Comparison of ENCODE assay signal across 8 cellular contexts in genomic region chr12:53492830-53493609, GRCh38. TPM values are rescaled to one million over a fixed set of nuclear protein-coding genes. Genes with fewer than 3 reads are reported as not detected.
DNase-seq lines count a peak whose midpoint lies in the region; ATAC-seq and TF ChIP-seq lines count a peak whose summit lies in the region.

No MANE protein-coding gene starts in this region.

- H3K9me3 ChIP-seq in body of pancreas (no peaks in the 10 kb centered on the region), gastrocnemius medialis (no peaks in the 10 kb centered on the region)

- H3K4me3 ChIP-seq in body of pancreas (peak overlapping the region; percentile 38 to 45), iPS-11a (ENCODE audit: low read depth, low read length) (peak overlapping the region; percentile 55), gastrocnemius medialis (peak overlapping the region; percentile 71 to 83 (median 78))

- peaks cover 35% of the 10 kb centered on the region for H3K4me1 ChIP-seq in body of pancreas
- H3K4me1 ChIP-seq in gastrocnemius medialis: peaks cover 13 to 14% of the 10 kb centered on the region in 2 donors

- WGBS in body of pancreas, 2 donors: 0 to 2% methylated on average over 9 to 49 of the region's 52 CpGs

- ATAC-seq in GM18505 (IDR thresholded peaks at IDR 0.05; ENCODE audit: unreplicated experiment) (peak; percentile 92), HG02970 (IDR thresholded peaks at IDR 0.05; ENCODE audit: low FRiP score, unreplicated experiment) (peak; percentile 84), body of pancreas (peak; percentile 93), gastrocnemius medialis (peak; percentile 87 to 90), GM18870 (IDR thresholded peaks at IDR 0.05; ENCODE audit: unreplicated experiment) (no peak)

- H3K27ac ChIP-seq in body of pancreas (peak overlapping the region; percentile 71 to 88 (median 79)), gastrocnemius medialis (peak overlapping the region; percentile 75 to 83 (median 76))

- H3K27me3 ChIP-seq in body of pancreas (no peaks in the 10 kb centered on the region), gastrocnemius medialis (no peaks in the 10 kb centered on the region)

- intact Hi-C loops in body of pancreas (cut with DNase I): no loop called here
- intact Hi-C loops in gastrocnemius medialis (cut with DNase I; ENCODE audit: low total_unique reads): no loop called here

- DNase-seq in NCI-H2081 (lab: John Stamatoyannopoulos, UW): peak; percentile 91 to 95
- DNase-seq in UCSD-AML1 (lab: John Stamatoyannopoulos, UW; ENCODE audit: unreplicated experiment): peak; percentile 93
- peak; percentile 95 to 97 (median 96) for DNase-seq in body of pancreas
- peak; percentile 86 to 87 for DNase-seq in gastrocnemius medialis

- TF ChIP-seq POLR2A in GM18505 (IDR thresholded peaks at IDR 0.05; ENCODE audit: borderline replicate concordance, extremely low read depth, insufficient read depth, insufficient read length) (peak; percentile 83), body of pancreas (IDR thresholded peaks at IDR 0.05) (peak; percentile 62 to 94 (median 90)), gastrocnemius medialis (IDR thresholded peaks at IDR 0.05) (peak; percentile 37 to 47)

- in situ Hi-C loops in gastrocnemius medialis (cut with MboI; ENCODE audit: low sequenced_read_pairs in 4 of 4): no loop called here

- TF ChIP-seq CTCF in body of pancreas (IDR thresholded peaks at IDR 0.05) (no peak), gastrocnemius medialis (IDR thresholded peaks at IDR 0.05 in 4 of 5, conservative IDR thresholded peaks at IDR 0.05 in 1 of 5) (no peak)

- H3K36me3 ChIP-seq in body of pancreas (replicated peaks in 1 of 2; ENCODE audit: insufficient read depth in 1 of 2, low read depth in 2 of 2) (no peaks in the 10 kb centered on the region), gastrocnemius medialis (no peaks in the 10 kb centered on the region)

RNA-seq across cellular contexts. Expression of gene MAP3K12, which starts 6.2 kb away (rescaled TPM):
- total RNA-seq in body of pancreas (10 to 100 TPM; 10.9 to 34.6 TPM), gastrocnemius medialis (1 to 10 TPM; 1.1 to 9.9 (median 3.8) TPM)

RNA-seq across cellular contexts. Expression of gene TARBP2, which starts 8.1 kb away (rescaled TPM):
- total RNA-seq in body of pancreas (10 to 100 TPM; 36.6 to 66.9 TPM), gastrocnemius medialis (10 to 100 TPM in 2 of 4 donors, 1 to 10 TPM in 2; 6.8 to 17.4 (median 11.6) TPM)

RNA-seq across cellular contexts. Expression of gene NPFF, which starts 14.3 kb away (rescaled TPM):
- total RNA-seq in body of pancreas: not detected
- not detected for total RNA-seq in gastrocnemius medialis

RNA-seq across cellular contexts. Expression of gene PCBP2, which starts 41.1 kb away (rescaled TPM):
- 100 to 1,000 TPM; 226 to 308 TPM for total RNA-seq in body of pancreas
- total RNA-seq in gastrocnemius medialis: 100 to 1,000 TPM; 113 to 257 (median 191) TPM

RNA-seq across cellular contexts. Expression of gene PRR13, which starts 51.5 kb away (rescaled TPM):
- total RNA-seq in body of pancreas (10 to 100 TPM; 18.5 to 43.8 TPM), gastrocnemius medialis (10 to 100 TPM; 40.3 to 90.4 (median 74.2) TPM)
